Comparison of ENCODE assay signal across 18 cellular contexts in genomic region chr10:67772151-67772550, GRCh38.
A peak's percentile ranks its signal among the peaks of the same experiment; 100 is the strongest.
DNase-seq lines count a peak whose midpoint lies in the region; ATAC-seq, FAIRE-seq and TF ChIP-seq lines count a peak whose summit lies in the region.
"Had no signal": no experiment of that assay in that cellular context is flagged by ENCODE, and none has a peak within 500 bp of the region (broad histone marks: within the 10 kb centered on the region; RNA-seq: fewer than 3 reads in every experiment).

No MANE protein-coding gene starts in this region.

- POLR2A ChIA-PET in GM12878 (lab: Charles Lee) = no interaction called here

- H3K9me3 ChIP-seq in cardiac muscle cell (ENCODE audit: low read depth) (no peaks in the 10 kb centered on the region), heart left ventricle (no peaks in the 10 kb centered on the region), Loucy (ENCODE audit: insufficient read depth, low read depth, low read length) (no peaks in the 10 kb centered on the region), GM12878 (replicated peaks; ENCODE audit: control insufficient read depth, insufficient read depth, low read length) (no peaks in the 10 kb centered on the region)
- H3K9me3 ChIP-seq: Caco-2, SK-N-SH had no signal

- H3K4me2 ChIP-seq in Loucy (ENCODE audit: low read depth, low read length, poor library complexity, severe bottlenecking) = no peak overlapping the region
- peak overlapping the region; percentile 56; the same call in 1 of the 2 replicates for H3K4me2 ChIP-seq in GM12878 (ENCODE audit: control insufficient read depth, insufficient read depth)
- H3K4me2 ChIP-seq: SK-N-SH had no signal

- H3K27ac ChIP-seq in cardiac muscle cell (peak overlapping the region; percentile 1), heart left ventricle (no peak overlapping the region), GM12878 (ENCODE audit: control insufficient read depth, insufficient read depth) (peak overlapping the region; percentile 85)

- CTCF ChIA-PET in GM12878 (lab: Yijun Ruan, JAX) = interaction anchor here (1.4 to 13.0 kb wide), 3 partner anchors 17 to 250 kb away, joined by 7 to 573 read pairs (median 16); partner anchors contain the start of gene CTNNA3

- 52 to 63% (median 58%) methylated on average over 1 of the region's 1 CpG for WGBS in heart left ventricle, 4 donors
- WGBS in GM12878 (ENCODE audit: insufficient coverage, insufficient replicate concordance, low lambda C conversion rate, missing lambda C conversion rate) = 100% methylated on average over 1 of the region's 1 CpG

- RAD21 ChIA-PET in GM12878 (lab: Charles Lee; ENCODE audit: unreplicated experiment) = interaction anchor here (1.3 to 5.8 kb wide), 4 partner anchors 7 to 105 kb away, joined by 3 to 80 read pairs (median 19); partner anchors contain the start of gene CTNNA3

- FAIRE-seq in GM12878 (lab: Jason Lieb, UNC) = no peak
- FAIRE-seq: HTR-8/SVneo, RCC 7860 had no signal

- no peak for TF ChIP-seq EP300 in GM12878 (IDR thresholded peaks at IDR 0.05; ENCODE audit: borderline replicate concordance in 1 of 2, control insufficient read depth in 1 of 2, low read depth in 2 of 2, low read length in 2 of 2)

- intact Hi-C loops in heart left ventricle (cut with DNase I) = loop anchor here in 4 of 10 donors (10.0 kb wide), 3 partner anchors 107 to 827 kb away; no protein-coding TSS in a partner anchor
- intact Hi-C loops in GM12878 (cut with micrococcal nuclease; ENCODE audit: unreplicated experiment) = loop anchor here (2.0 kb wide), 1 partner anchor 159 kb away; no protein-coding TSS in a partner anchor

- H2AFZ ChIP-seq in Loucy (ENCODE audit: low read length) (peak overlapping the region; percentile 90), GM12878 (ENCODE audit: control insufficient read depth, low read depth, low read length) (no peak overlapping the region)

- H3F3A ChIP-seq in Loucy (ENCODE audit: low read depth) = no peaks in the 10 kb centered on the region

- TF ChIP-seq CTCF in cardiac muscle cell (IDR thresholded peaks at IDR 0.05; ENCODE audit: low read depth, low read length) (no peak), heart left ventricle (IDR thresholded peaks at IDR 0.05) (no peak), Loucy (conservative IDR thresholded peaks at IDR 0.05; ENCODE audit: low read length) (no peak), GM12878 (IDR thresholded peaks at IDR 0.05 in 2 of 3, conservative IDR thresholded peaks at IDR 0.05 in 1 of 3; ENCODE audit: control insufficient read depth in 2 of 3, extremely low read depth in 1 of 3, insufficient read depth in 1 of 3, low read depth in 3 of 3, low read length in 3 of 3) (no peak)

- SMC1A ChIA-PET in GM12878 (lab: Charles Lee; ENCODE audit: uncharacterized antibody, unreplicated experiment) = interaction anchor here (1.4 to 17.2 kb wide), 7 partner anchors 8 to 163 kb away, joined by 6 to 448 read pairs (median 8); partner anchors contain the start of gene CTNNA3

- H3K36me3 ChIP-seq in cardiac muscle cell (no peaks in the 10 kb centered on the region), heart left ventricle (no peaks in the 10 kb centered on the region), Loucy (ENCODE audit: insufficient read depth, low read length) (no peaks in the 10 kb centered on the region), GM12878 (ENCODE audit: control insufficient read depth in 2 of 2, insufficient read depth in 2 of 2, low read length in 1 of 2) (no peaks in the 10 kb centered on the region)

- no peak for ATAC-seq in heart left ventricle
- ATAC-seq in GM12878 = no peak
- no peak for ATAC-seq in HG03354 (IDR thresholded peaks at IDR 0.05; ENCODE audit: poor library complexity, severe bottlenecking, unreplicated experiment)
- no peak for ATAC-seq in HG03159 (IDR thresholded peaks at IDR 0.05; ENCODE audit: unreplicated experiment)

- no peaks in the 10 kb centered on the region for H4K20me1 ChIP-seq in Loucy (ENCODE audit: insufficient read depth, low read length, poor library complexity, severe bottlenecking)
- no peaks in the 10 kb centered on the region for H4K20me1 ChIP-seq in GM12878 (ENCODE audit: control insufficient read depth, insufficient read depth)

- H3K79me2 ChIP-seq in Loucy (ENCODE audit: insufficient read depth, low read length) (no peaks in the 10 kb centered on the region), GM12878 (ENCODE audit: control insufficient read depth, insufficient read depth, low read length) (no peaks in the 10 kb centered on the region)

- H3K9me2 ChIP-seq in Loucy (replicated peaks; ENCODE audit: low read depth, low read length) = no peaks in the 10 kb centered on the region
- H3K9me2 ChIP-seq: SK-N-SH had no signal

- H3K9ac ChIP-seq in Loucy (ENCODE audit: low read depth, low read length, poor library complexity, severe bottlenecking) = no peak overlapping the region
- H3K9ac ChIP-seq in GM12878 (ENCODE audit: control insufficient read depth, insufficient read depth, low read length) = no peak overlapping the region
- H3K9ac ChIP-seq: SK-N-SH had no signal

- H3K4me1 ChIP-seq in cardiac muscle cell (ENCODE audit: low read depth) = no peaks in the 10 kb centered on the region
- H3K4me1 ChIP-seq in heart left ventricle = no peaks in the 10 kb centered on the region
- H3K4me1 ChIP-seq in Loucy (ENCODE audit: insufficient read depth, low read length, poor library complexity, severe bottlenecking) = peaks cover 18% of the 10 kb centered on the region
- H3K4me1 ChIP-seq in GM12878 (ENCODE audit: control insufficient read depth, insufficient read depth, low read length) = peaks cover 42% of the 10 kb centered on the region
- H3K4me1 ChIP-seq: Caco-2 had no signal

- TF ChIP-seq POLR2A in heart left ventricle (IDR thresholded peaks at IDR 0.05) = no peak
- no peak for TF ChIP-seq POLR2A in GM12878 (IDR thresholded peaks at IDR 0.05; ENCODE audit: low read depth, low read length)

- BruUV-seq in GM12878 (replicated peaks; lab: Mats Ljungman, UMichigan) = no TSS peak

- TF ChIP-seq RAD21 in GM12878 (IDR thresholded peaks at IDR 0.05; ENCODE audit: insufficient read depth, low read depth, low read length) = no peak

- no peak for DNase-seq in cardiac muscle cell (ENCODE audit: low read depth in 1 of 2, low spot score in 1 of 2)
- no peak for DNase-seq in heart left ventricle
- no peak for DNase-seq in GM12878 (ENCODE audit: low read depth, low spot score)
- DNase-seq in activated naive CD4-positive, alpha-beta T cell treated with Interleukin-2 at 50 U/mL for 16 hours = no peak
- DNase-seq: Caco-2, DMS53, H9, NCI-H1048, NCI-H146, NCI-H2081 treated with DMSO at 0.1 percent for 48 hours, NCI-H524 treated with DMSO at 0.1 percent for 48 hours, Right ventricle myocardium superior, SK-N-SH had no signal

- H3K4me3 ChIP-seq in cardiac muscle cell = no peak overlapping the region
- no peak overlapping the region for H3K4me3 ChIP-seq in heart left ventricle
- H3K4me3 ChIP-seq in Loucy (ENCODE audit: low read length, poor library complexity, severe bottlenecking) = no peak overlapping the region
- H3K4me3 ChIP-seq in GM12878 = no peak overlapping the region

- no peaks in the 10 kb centered on the region for H3K27me3 ChIP-seq in cardiac muscle cell
- no peaks in the 10 kb centered on the region for H3K27me3 ChIP-seq in heart left ventricle
- H3K27me3 ChIP-seq in Loucy (ENCODE audit: insufficient read depth, low read length, poor library complexity, severe bottlenecking) = no peaks in the 10 kb centered on the region
- no peaks in the 10 kb centered on the region for H3K27me3 ChIP-seq in GM12878 (replicated peaks in 1 of 2; ENCODE audit: control insufficient read depth in 2 of 2, insufficient read depth in 2 of 2, low read length in 1 of 2)

- in situ Hi-C loops in GM12878 (cut with MboI) = loop anchor here (10.0 kb wide), 1 partner anchor 247 kb away; no protein-coding TSS in a partner anchor

TF ChIP-seq in GM12878, 131 proteins besides CTCF, POLR2A, EP300 and RAD21:
- TF ChIP-seq ZBTB40 (IDR thresholded peaks at IDR 0.05; ENCODE audit: borderline replicate concordance) (peak; percentile 91), NR2F1 (conservative IDR thresholded peaks at IDR 0.05) (no peak)

Comparison
In these comparisons a context has a peak if more than half of its experiments do, and no peak if none do; other contexts are left out.
1. H3K27ac ChIP-seq: peak in cardiac muscle cell (single experiment) and GM12878 (single experiment); none in heart left ventricle (0 of 12).